24 cellular contexts compared by ENCODE assay signal in genomic region chr5:111169269-111169668, GRCh38.
"Had no signal": no experiment of that assay in that cellular context is flagged by ENCODE, and none has a peak within 500 bp of the region (broad histone marks: within the 10 kb centered on the region; RNA-seq: fewer than 3 reads in every experiment).

No MANE protein-coding gene starts in this region.

- H3K4me1 Mint-ChIP-seq: activated CD4-positive, alpha-beta T cell treated with anti-CD3 and anti-CD28 coated beads, Interleukin-2, amount 10 ng/mL, durations not matched to agents 24 days and 14 days had no signal

- H3K36me3 Mint-ChIP-seq: activated CD4-positive, alpha-beta memory T cell treated with anti-CD3 and anti-CD28 coated beads for 36 hours; activated naive CD4-positive, alpha-beta T cell treated with anti-CD3 and anti-CD28 coated beads, Interleukin-2, amount 50 U/mL, for 72 hours; brain had no signal

- H3K4me1 ChIP-seq: Peyer's patch had no signal

- H3K4me3 ChIP-seq: cardiac muscle cell, Peyer's patch, SJCRH30 had no signal

- H3K27me3 ChIP-seq: cardiac muscle cell, Peyer's patch, SJCRH30 had no signal

- DNase-seq: activated CD4-positive, alpha-beta memory T cell treated with anti-CD3 and anti-CD28 coated beads for 36 hours; activated CD4-positive, alpha-beta T cell treated with anti-CD3 and anti-CD28 coated beads for 1 hour; activated CD4-positive, alpha-beta T cell treated with anti-CD3 and anti-CD28 coated beads, Interleukin-2, amount 10 ng/mL, durations not matched to agents 24 days and 14 days; activated CD8-positive, alpha-beta memory T cell treated with anti-CD3 and anti-CD28 coated beads for 24 hours; activated effector memory CD4-positive, alpha-beta T cell treated with anti-CD3 and anti-CD28 coated beads, Interleukin-2, amount 50 U/mL, for 16 hours; activated naive CD4-positive, alpha-beta T cell treated with Interleukin-2 at 50 U/mL for 16 hours; activated T-cell treated with anti-CD3 and anti-CD28 coated beads, Interleukin-2, amount 50 U/mL, for 4 hours; amygdala; MM.1S; NCI-H1105; NCI-H1436; NCI-H1694 treated with DMSO at 0.1 percent for 48 hours; NCI-H2029 treated with DMSO at 0.1 percent for 48 hours; NCI-H446; NCI-H524; Peyer's patch; Right ventricle myocardium superior; SJCRH30 had no signal

- H3K36me3 ChIP-seq: cardiac muscle cell, Peyer's patch, SJCRH30 had no signal

- ATAC-seq: activated naive CD4-positive, alpha-beta T cell treated with anti-CD3 and anti-CD28 coated beads, Interleukin-2, amount 50 U/mL, for 72 hours; activated T-cell treated with anti-CD3 and anti-CD28 coated beads, Interleukin-2, amount 50 U/mL, for 4 hours; SK-N-SH treated with all-trans-retinoic acid at 6 μM for 48 hours had no signal

- H3K27ac ChIP-seq: cardiac muscle cell, Peyer's patch, RWPE1, SJCRH30 had no signal

- H3K9me3 ChIP-seq: Peyer's patch, SJCRH30 had no signal

- H3K9me3 Mint-ChIP-seq: activated CD4-positive, alpha-beta T cell treated with anti-CD3 and anti-CD28 coated beads, Interleukin-2, amount 10 ng/mL, durations not matched to agents 24 days and 14 days; activated T-cell treated with anti-CD3 and anti-CD28 coated beads, Interleukin-2, amount 50 U/mL, for 4 hours; brain; T-helper 1 cell treated with Interleukin-12 subunit alpha and Interleukin-12 subunit beta and Interleukin-4 antibody, amounts not matched to agents 30 μg/mL and 1 μg/mL, for 36 hours had no signal

- H3K4me3 Mint-ChIP-seq: activated CD4-positive, alpha-beta memory T cell treated with anti-CD3 and anti-CD28 coated beads for 36 hours; activated CD4-positive, alpha-beta T cell treated with anti-CD3 and anti-CD28 coated beads, Interleukin-2, amount 10 ng/mL, durations not matched to agents 24 days and 14 days; activated T-cell treated with anti-CD3 and anti-CD28 coated beads, Interleukin-2, amount 50 U/mL, for 4 hours; brain; T-helper 1 cell treated with Interleukin-12 subunit alpha and Interleukin-12 subunit beta and Interleukin-4 antibody, amounts not matched to agents 30 μg/mL and 1 μg/mL, for 36 hours had no signal

- H3K27ac Mint-ChIP-seq: activated CD4-positive, alpha-beta memory T cell treated with anti-CD3 and anti-CD28 coated beads for 36 hours; activated CD4-positive, alpha-beta T cell treated with anti-CD3 and anti-CD28 coated beads, Interleukin-2, amount 10 ng/mL, durations not matched to agents 24 days and 14 days; activated naive CD4-positive, alpha-beta T cell treated with anti-CD3 and anti-CD28 coated beads, Interleukin-2, amount 50 U/mL, for 72 hours; brain; T-helper 1 cell treated with Interleukin-12 subunit alpha and Interleukin-12 subunit beta and Interleukin-4 antibody, amounts not matched to agents 30 μg/mL and 1 μg/mL, for 36 hours had no signal

- H3K27me3 Mint-ChIP-seq: activated CD4-positive, alpha-beta memory T cell treated with anti-CD3 and anti-CD28 coated beads for 36 hours; brain had no signal
